Comparison of ENCODE assay signal across 10 cellular contexts in the genomic region with DNA sequence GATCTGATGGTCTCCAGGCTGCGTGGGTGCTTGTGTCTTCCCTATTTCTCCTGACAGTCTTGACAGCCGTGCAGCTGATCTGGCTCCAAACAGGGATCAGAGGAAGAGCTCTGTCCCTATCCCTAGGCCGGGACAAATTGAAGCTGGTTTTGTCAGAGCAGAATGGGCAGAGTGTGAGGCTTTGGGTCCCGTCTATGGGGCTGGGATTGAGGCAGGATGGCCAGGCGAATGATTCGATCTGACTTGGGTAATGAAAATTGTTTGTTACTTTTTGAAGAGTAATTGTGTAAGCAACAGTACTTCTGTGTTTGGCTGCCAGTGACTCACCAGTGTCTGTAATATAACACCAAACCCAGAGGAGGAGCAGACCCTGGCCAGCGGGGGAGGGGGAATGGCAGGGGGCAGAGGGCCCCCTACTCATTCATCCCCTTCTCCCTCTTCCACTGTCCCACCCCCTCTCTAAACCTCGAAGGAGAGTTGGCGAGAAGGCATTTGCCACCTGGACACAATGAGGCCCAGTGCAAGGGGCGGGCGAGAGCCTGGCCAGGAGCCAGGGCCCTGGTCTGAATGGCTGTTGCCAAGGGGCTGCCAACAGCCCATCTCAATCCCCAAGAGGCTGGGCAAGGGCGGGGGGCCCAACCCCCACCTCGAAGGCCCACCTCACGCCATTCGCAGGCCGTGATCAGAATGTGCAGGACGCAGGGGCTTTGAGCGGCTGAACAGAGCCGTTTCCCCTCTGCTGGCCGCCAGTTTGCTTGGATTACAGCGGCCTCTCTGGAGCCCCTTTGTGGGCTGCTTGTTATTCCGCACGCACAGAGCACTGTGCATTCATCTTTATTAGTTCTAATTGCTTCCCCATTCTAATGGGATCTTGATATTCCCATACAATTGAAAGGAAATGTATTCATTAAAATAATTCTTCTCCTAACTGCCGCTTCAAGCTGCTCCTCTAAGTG. TPM values are rescaled to one million over a fixed set of nuclear protein-coding genes. Genes with fewer than 3 reads are reported as not detected.
DNase-seq lines count a peak whose midpoint lies in the region; ATAC-seq and TF ChIP-seq lines count a peak whose summit lies in the region.
"Had no signal": no experiment of that assay in that cellular context is flagged by ENCODE, and none has a peak within 500 bp of the region (broad histone marks: within the 10 kb centered on the region; RNA-seq: fewer than 3 reads in every experiment).

No MANE protein-coding gene starts in this region.

- intact Hi-C loops in activated T-helper 1 cell treated with anti-CD3 and anti-CD28 coated beads, Interleukin-12 subunit alpha, Interleukin-12 subunit beta, Interleukin-2, Interleukin-4 antibody, amounts not matched to agents 30 ng/mL and 10 ng/mL and 1 ng/mL, durations not matched to agents 14 hours and 24 hours and 36 hours (cut with micrococcal nuclease), result no loop called here

- H3K4me3 Mint-ChIP-seq in WTC11, result peak overlapping the region; percentile 29; the same call in 1 of the 2 replicates
- H3K4me3 Mint-ChIP-seq in activated T-helper 1 cell treated with anti-CD3 and anti-CD28 coated beads, Interleukin-12 subunit alpha, Interleukin-12 subunit beta, Interleukin-2, Interleukin-4 antibody, amounts not matched to agents 30 ng/mL and 10 ng/mL and 1 ng/mL, durations not matched to agents 14 hours and 24 hours and 36 hours, result no peak overlapping the region
- H3K4me3 Mint-ChIP-seq in activated naive CD8-positive, alpha-beta T cell treated with anti-CD3 and anti-CD28 coated beads for 36 hours, result no peak overlapping the region
- H3K4me3 Mint-ChIP-seq: CD4-positive, CD25-positive, alpha-beta regulatory T cell had no signal

- POLR2A ChIA-PET in WTC11 (lab: Charles Lee), result no interaction called here

- H3K27me3 ChIP-seq in tibial nerve (no peaks in the 10 kb centered on the region), Peyer's patch (no peaks in the 10 kb centered on the region)

- H3K36me3 Mint-ChIP-seq in WTC11, result no peaks in the 10 kb centered on the region
- H3K36me3 Mint-ChIP-seq in activated T-helper 1 cell treated with anti-CD3 and anti-CD28 coated beads, Interleukin-12 subunit alpha, Interleukin-12 subunit beta, Interleukin-2, Interleukin-4 antibody, amounts not matched to agents 30 ng/mL and 10 ng/mL and 1 ng/mL, durations not matched to agents 14 hours and 24 hours and 36 hours (ENCODE audit: low read depth), result no peaks in the 10 kb centered on the region
- H3K36me3 Mint-ChIP-seq in activated naive CD8-positive, alpha-beta T cell treated with anti-CD3 and anti-CD28 coated beads for 36 hours, result no peaks in the 10 kb centered on the region
- H3K36me3 Mint-ChIP-seq: CD4-positive, CD25-positive, alpha-beta regulatory T cell had no signal

- peaks cover 42% of the 10 kb centered on the region for H3K4me1 Mint-ChIP-seq in WTC11
- H3K4me1 Mint-ChIP-seq in activated T-helper 1 cell treated with anti-CD3 and anti-CD28 coated beads, Interleukin-12 subunit alpha, Interleukin-12 subunit beta, Interleukin-2, Interleukin-4 antibody, amounts not matched to agents 30 ng/mL and 10 ng/mL and 1 ng/mL, durations not matched to agents 14 hours and 24 hours and 36 hours (ENCODE audit: low read depth), result peaks cover 12% of the 10 kb centered on the region
- peaks cover 8% of the 10 kb centered on the region for H3K4me1 Mint-ChIP-seq in activated naive CD8-positive, alpha-beta T cell treated with anti-CD3 and anti-CD28 coated beads for 36 hours

- H3K9me3 ChIP-seq in tibial nerve, result no peaks in the 10 kb centered on the region
- H3K9me3 ChIP-seq in Peyer's patch, result no peaks in the 10 kb centered on the region

- H3K9me3 Mint-ChIP-seq in WTC11, result no peaks in the 10 kb centered on the region
- no peaks in the 10 kb centered on the region for H3K9me3 Mint-ChIP-seq in activated T-helper 1 cell treated with anti-CD3 and anti-CD28 coated beads, Interleukin-12 subunit alpha, Interleukin-12 subunit beta, Interleukin-2, Interleukin-4 antibody, amounts not matched to agents 30 ng/mL and 10 ng/mL and 1 ng/mL, durations not matched to agents 14 hours and 24 hours and 36 hours
- H3K9me3 Mint-ChIP-seq in activated naive CD8-positive, alpha-beta T cell treated with anti-CD3 and anti-CD28 coated beads for 36 hours, result no peaks in the 10 kb centered on the region
- H3K9me3 Mint-ChIP-seq: CD4-positive, CD25-positive, alpha-beta regulatory T cell had no signal

- no peak for TF ChIP-seq EP300 in tibial nerve (IDR thresholded peaks at IDR 0.05)

- no peaks in the 10 kb centered on the region; the same call in 1 of the 2 replicates for H3K27me3 Mint-ChIP-seq in WTC11 (ENCODE audit: low read depth)
- H3K27me3 Mint-ChIP-seq in activated T-helper 1 cell treated with anti-CD3 and anti-CD28 coated beads, Interleukin-12 subunit alpha, Interleukin-12 subunit beta, Interleukin-2, Interleukin-4 antibody, amounts not matched to agents 30 ng/mL and 10 ng/mL and 1 ng/mL, durations not matched to agents 14 hours and 24 hours and 36 hours (ENCODE audit: insufficient read depth), result peaks cover 26% of the 10 kb centered on the region
- peaks cover 4% of the 10 kb centered on the region for H3K27me3 Mint-ChIP-seq in activated naive CD8-positive, alpha-beta T cell treated with anti-CD3 and anti-CD28 coated beads for 36 hours
- H3K27me3 Mint-ChIP-seq: CD4-positive, CD25-positive, alpha-beta regulatory T cell had no signal

- H3K27ac ChIP-seq in tibial nerve (peak overlapping the region; percentile 32 to 92 (median 76)), Peyer's patch (peak overlapping the region in 2 of 4 donors; percentile 47 to 58)

- H3K36me3 ChIP-seq in tibial nerve (no peaks in the 10 kb centered on the region), Peyer's patch (no peaks in the 10 kb centered on the region)

- CTCF ChIA-PET in WTC11 (lab: Charles Lee), result interaction anchor here (0.6 to 2.8 kb wide), 7 partner anchors 29 to 345 kb away, joined by 3 to 21 read pairs (median 4); partner anchors contain the start of gene EPHB3

- H3K4me1 ChIP-seq in tibial nerve (peaks cover 0 to 47% (median 14%) of the 10 kb centered on the region in 4 donors), Peyer's patch (no peaks in the 10 kb centered on the region)

- TF ChIP-seq CTCF in WTC11 (IDR thresholded peaks at IDR 0.05) (no peak), tibial nerve (IDR thresholded peaks at IDR 0.05) (no peak), Peyer's patch (IDR thresholded peaks at IDR 0.05) (no peak)

- H3K4me3 ChIP-seq in tibial nerve (peak overlapping the region in 1 of 4 donors; percentile 32), Peyer's patch (no peak overlapping the region)

- DNase-seq in NCI-H345 (lab: John Stamatoyannopoulos, UW) (peak; percentile 43), NCI-H345 treated with DMSO at 0.1 percent for 48 hours (lab: John Stamatoyannopoulos, UW; ENCODE audit: unreplicated experiment) (no peak), WTC11 (ENCODE audit: low spot score) (peak; percentile 39), islet precursor cell (peak; percentile 88), tibial nerve (ENCODE audit: low spot score in 2 of 2) (peak in 1 of 2 donors; percentile 14), Peyer's patch (no peak)
- no peak for DNase-seq in activated T-helper 1 cell treated with anti-CD3 and anti-CD28 coated beads, Interleukin-12 subunit alpha, Interleukin-12 subunit beta, Interleukin-2, Interleukin-4 antibody, amounts not matched to agents 30 ng/mL and 10 ng/mL and 1 ng/mL, durations not matched to agents 14 hours and 24 hours and 36 hours (ENCODE audit: low spot score)
- no peak for DNase-seq in activated naive CD8-positive, alpha-beta T cell treated with anti-CD3 and anti-CD28 coated beads for 36 hours
- DNase-seq: CD4-positive, CD25-positive, alpha-beta regulatory T cell had no signal

- peak overlapping the region; percentile 43 for H3K27ac Mint-ChIP-seq in WTC11
- H3K27ac Mint-ChIP-seq in activated T-helper 1 cell treated with anti-CD3 and anti-CD28 coated beads, Interleukin-12 subunit alpha, Interleukin-12 subunit beta, Interleukin-2, Interleukin-4 antibody, amounts not matched to agents 30 ng/mL and 10 ng/mL and 1 ng/mL, durations not matched to agents 14 hours and 24 hours and 36 hours, result no peak overlapping the region
- no peak overlapping the region for H3K27ac Mint-ChIP-seq in activated naive CD8-positive, alpha-beta T cell treated with anti-CD3 and anti-CD28 coated beads for 36 hours

- WGBS in tibial nerve, 2 donors, result 28 to 33% methylated on average over 17 to 24 of the region's 24 CpGs

- TF ChIP-seq POLR2A in tibial nerve (IDR thresholded peaks at IDR 0.05), result no peak
- TF ChIP-seq POLR2A in Peyer's patch (IDR thresholded peaks at IDR 0.05), result no peak

- ATAC-seq in WTC11, result peak; percentile 62
- ATAC-seq: Panc1 had no signal

TF ChIP-seq in WTC11, 78 proteins besides CTCF, POLR2A, EP300 and RAD21 (continues in another document):
- no peak for TF ChIP-seq CDX4 (CRISPR knock-in tag; IDR thresholded peaks at IDR 0.05; ENCODE audit: borderline replicate concordance)
- TF ChIP-seq, protein P1, sequence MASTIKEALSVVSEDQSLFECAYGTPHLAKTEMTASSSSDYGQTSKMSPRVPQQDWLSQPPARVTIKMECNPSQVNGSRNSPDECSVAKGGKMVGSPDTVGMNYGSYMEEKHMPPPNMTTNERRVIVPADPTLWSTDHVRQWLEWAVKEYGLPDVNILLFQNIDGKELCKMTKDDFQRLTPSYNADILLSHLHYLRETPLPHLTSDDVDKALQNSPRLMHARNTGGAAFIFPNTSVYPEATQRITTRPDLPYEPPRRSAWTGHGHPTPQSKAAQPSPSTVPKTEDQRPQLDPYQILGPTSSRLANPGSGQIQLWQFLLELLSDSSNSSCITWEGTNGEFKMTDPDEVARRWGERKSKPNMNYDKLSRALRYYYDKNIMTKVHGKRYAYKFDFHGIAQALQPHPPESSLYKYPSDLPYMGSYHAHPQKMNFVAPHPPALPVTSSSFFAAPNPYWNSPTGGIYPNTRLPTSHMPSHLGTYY (CRISPR knock-in tag; IDR thresholded peaks at IDR 0.05), result no peak

RNA-seq across cellular contexts. Expression of gene MAGEF1, which starts 5.1 kb away (rescaled TPM):
- total RNA-seq in WTC11 (2021) (59.1 to 72.9 TPM (median 63.1 TPM) in 3 replicates), tibial nerve (10 to 100 TPM; 29.6 to 48.1 (median 42.4) TPM), Peyer's patch (10 to 100 TPM in 3 of 4 donors, 1 to 10 TPM in 1; 5.4 to 12.4 (median 11.7) TPM)
- 16.0 and 17.3 TPM in 2 replicates for total RNA-seq in activated T-helper 1 cell treated with anti-CD3 and anti-CD28 coated beads, Interleukin-12 subunit alpha, Interleukin-12 subunit beta, Interleukin-2, Interleukin-4 antibody, amounts not matched to agents 30 ng/mL and 10 ng/mL and 1 ng/mL, durations not matched to agents 14 hours and 24 hours and 36 hours
- 10 to 100 TPM; 22.5 to 26.9 TPM for total RNA-seq in activated naive CD8-positive, alpha-beta T cell treated with anti-CD3 and anti-CD28 coated beads for 36 hours

Comparison
In these comparisons a context has a peak if more than half of its experiments do, and no peak if none do; other contexts are left out.
1. DNase-seq: peak in NCI-H345 (single experiment), WTC11 (single experiment) and islet precursor cell (single experiment); none in NCI-H345 treated with DMSO at 0.1 percent for 48 hours (single experiment), activated T-helper 1 cell treated with anti-CD3 and anti-CD28 coated beads, Interleukin-12 subunit alpha, Interleukin-12 subunit beta, Interleukin-2, Interleukin-4 antibody, amounts not matched to agents 30 ng/mL and 10 ng/mL and 1 ng/mL, durations not matched to agents 14 hours and 24 hours and 36 hours (single experiment), Peyer's patch (0 of 3) and activated naive CD8-positive, alpha-beta T cell treated with anti-CD3 and anti-CD28 coated beads for 36 hours (single experiment).